8 cellular contexts compared by ENCODE assay signal in the genomic region with DNA sequence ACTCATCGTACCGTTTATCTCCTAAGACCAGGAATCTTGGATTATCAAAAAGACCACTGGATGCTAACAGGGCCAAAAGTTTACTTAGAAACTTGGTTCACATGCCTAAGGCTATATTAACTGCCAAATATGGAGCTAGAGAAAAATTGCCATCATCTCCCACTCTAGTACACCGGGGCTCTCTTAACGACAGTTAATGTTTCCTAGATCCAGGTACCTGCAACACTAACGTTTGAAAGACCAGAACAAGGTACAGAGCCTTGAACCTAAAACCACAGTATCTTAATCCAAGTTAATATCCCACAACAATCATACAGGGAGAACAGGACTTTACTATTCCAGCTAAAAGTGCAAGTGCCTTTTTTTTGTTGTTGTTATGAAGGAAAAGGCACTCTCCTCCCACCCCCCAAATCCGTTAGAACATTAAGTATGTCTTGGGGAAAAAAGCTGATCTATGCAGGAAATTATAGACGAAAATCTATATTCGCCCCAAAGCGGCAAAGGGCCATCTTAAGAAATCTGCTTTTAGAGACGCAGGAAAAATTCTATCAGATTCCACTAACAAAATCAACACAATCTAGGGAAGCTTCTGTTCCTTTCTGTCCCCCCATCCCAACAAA. TPM values are rescaled to one million over a fixed set of nuclear protein-coding genes. Genes with fewer than 3 reads are reported as not detected.
A peak's percentile ranks its signal among the peaks of the same experiment; 100 is the strongest.
DNase-seq lines count a peak whose midpoint lies in the region; ATAC-seq and TF ChIP-seq lines count a peak whose summit lies in the region.

No MANE protein-coding gene starts in this region.

- H3K27ac ChIP-seq in esophagus squamous epithelium: peak overlapping the region; percentile 90 to 97 (median 94)
- peak overlapping the region; percentile 99 for H3K27ac ChIP-seq in psoas muscle

- ATAC-seq in psoas muscle: no peak

- H3K4me3 ChIP-seq in GM08714 (ENCODE audit: low read length) (peak overlapping the region; percentile 97), esophagus squamous epithelium (peak overlapping the region; percentile 63 to 89 (median 84)), psoas muscle (peak overlapping the region; percentile 97)

- TF ChIP-seq POLR2A in esophagus squamous epithelium (IDR thresholded peaks at IDR 0.05): no peak

- peaks cover 24 to 59% (median 27%) of the 10 kb centered on the region in 3 donors for H3K4me1 ChIP-seq in esophagus squamous epithelium
- H3K4me1 ChIP-seq in psoas muscle: peaks cover 56% of the 10 kb centered on the region

- intact Hi-C loops in esophagus squamous epithelium (cut with DNase I): loop anchor here (5.0 kb wide), 1 partner anchor 50 kb away; the partner anchor contains the start of gene USO1
- intact Hi-C loops in psoas muscle (cut with DNase I): loop anchor here in 1 of 2 donors (2.0 kb wide), 1 partner anchor 53 kb away; the partner anchor contains the start of gene USO1

- no peak for TF ChIP-seq CTCF in esophagus squamous epithelium (IDR thresholded peaks at IDR 0.05)
- TF ChIP-seq CTCF in psoas muscle (IDR thresholded peaks at IDR 0.05): no peak

- H3K9me3 ChIP-seq in esophagus squamous epithelium (no peaks in the 10 kb centered on the region), psoas muscle (no peaks in the 10 kb centered on the region)

- H3K27me3 ChIP-seq in esophagus squamous epithelium (no peaks in the 10 kb centered on the region), psoas muscle (ENCODE audit: insufficient read depth in 3 of 3, low read length in 2 of 3) (no peaks in the 10 kb centered on the region)

- 8% methylated on average over 10 of the region's 10 CpGs for WGBS in esophagus squamous epithelium, 2 donors
- WGBS in psoas muscle, 3 donors: 6 to 8% (median 7%) methylated on average over 10 of the region's 10 CpGs

- DNase-seq in RKO (ENCODE audit: low spot score): peak; percentile 26
- no peak for DNase-seq in esophagus squamous epithelium (lab: John Stamatoyannopoulos, UW)
- DNase-seq in psoas muscle: no peak
- no peak for DNase-seq in anterior cingulate cortex (lab: John Stamatoyannopoulos, UW)
- DNase-seq in HK-2 (ENCODE audit: unreplicated experiment): no peak
- DNase-seq in NCI-H2227 treated with DMSO at 0.1 percent for 48 hours (lab: John Stamatoyannopoulos, UW): no peak
- DNase-seq in NCI-H774 (lab: John Stamatoyannopoulos, UW): no peak

- no peaks in the 10 kb centered on the region for H3K36me3 ChIP-seq in esophagus squamous epithelium
- H3K36me3 ChIP-seq in psoas muscle (ENCODE audit: insufficient read depth in 1 of 2, low read depth in 1 of 2): no peaks in the 10 kb centered on the region

RNA-seq across cellular contexts. Expression of gene G3BP2, which starts 1.3 kb away (rescaled TPM):
- total RNA-seq in esophagus squamous epithelium (10 to 100 TPM; 51.5 to 90.2 (median 65.1) TPM), psoas muscle (100 to 1,000 TPM; 126 to 219 (median 156) TPM)
- 100 to 1,000 TPM in 1 of 3 donors, 10 to 100 TPM in 2; 34.8 to 145 (median 39.5) TPM for polyA plus RNA-seq in psoas muscle

RNA-seq across cellular contexts. Expression of gene CDKL2, which starts 41.6 kb away (rescaled TPM):
- total RNA-seq in esophagus squamous epithelium (1 to 10 TPM in 2 of 4 donors, under 1 TPM in 2; 0.13 to 1.3 (median 0.71) TPM), psoas muscle (under 1 TPM in 1 of 4 donors, not detected in 3; 0.30 TPM)
- under 1 TPM in 1 of 3 donors, not detected in 2; 0.40 TPM for polyA plus RNA-seq in psoas muscle

RNA-seq across cellular contexts. Expression of gene USO1, which starts 52.5 kb away (rescaled TPM):
- total RNA-seq in esophagus squamous epithelium: 10 to 100 TPM; 49.0 to 79.2 (median 69.8) TPM
- 100 to 1,000 TPM; 175 to 210 (median 180) TPM for total RNA-seq in psoas muscle
- 100 to 1,000 TPM in 2 of 3 donors, 10 to 100 TPM in 1; 49.5 to 224 (median 136) TPM for polyA plus RNA-seq in psoas muscle
